24 cellular contexts compared by ENCODE assay signal in the genomic region with DNA sequence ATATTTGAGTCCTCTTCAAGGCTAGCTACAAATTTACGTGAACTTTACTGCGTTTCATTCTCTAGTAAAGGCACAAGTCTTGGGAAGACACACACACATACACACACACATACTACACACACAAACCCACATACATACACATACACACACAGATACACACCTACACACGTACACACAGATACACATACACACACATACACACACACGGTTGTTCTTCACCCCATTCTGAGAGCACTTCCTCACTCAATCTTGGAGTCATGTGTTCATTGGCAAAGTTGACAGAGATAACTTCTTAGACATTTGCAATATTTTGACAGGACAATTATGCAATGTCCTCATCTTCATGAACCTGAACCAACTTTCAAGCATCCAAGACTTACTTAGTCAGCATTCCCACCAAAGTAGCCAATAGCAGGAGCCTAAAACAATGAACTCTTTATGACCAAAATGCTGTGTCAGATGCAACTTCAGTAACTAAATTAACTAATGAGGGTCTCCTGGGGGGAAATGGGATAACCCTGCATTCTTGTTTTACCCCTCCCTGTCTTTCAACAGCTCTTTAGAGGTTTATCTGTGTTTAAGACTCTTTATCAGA.
"Had no signal": no experiment of that assay in that cellular context is flagged by ENCODE, and none has a peak within 500 bp of the region (broad histone marks: within the 10 kb centered on the region; RNA-seq: fewer than 3 reads in every experiment).

No MANE protein-coding gene starts in this region.

- H3K27ac Mint-ChIP-seq: activated B cell treated with CpG ODN at 0.5 μM for 24 hours; activated CD8-positive, alpha-beta T cell treated with anti-CD3 and anti-CD28 coated beads for 36 hours; activated naive CD8-positive, alpha-beta T cell treated with anti-CD3 and anti-CD28 coated beads, Interleukin-2, amount 50 U/mL, for 24 hours; activated T-helper 17 cell treated with anti-CD3 and anti-CD28 coated beads, Interleukin-2, amount 50 U/mL, for 72 hours; natural killer cell; neural progenitor cell; T-helper 2 cell treated with Interferon-gamma antibody and Interleukin-4, amounts not matched to agents 5 μg/mL and 100 μg/mL, for 36 hours had no signal

- H3K27ac ChIP-seq: breast epithelium, esophagus squamous epithelium, neural progenitor cell, right atrium auricular region, vagina had no signal

- H3K27me3 Mint-ChIP-seq: activated CD8-positive, alpha-beta T cell treated with anti-CD3 and anti-CD28 coated beads for 36 hours; activated T-helper 17 cell treated with anti-CD3 and anti-CD28 coated beads, Interleukin-2, amount 50 U/mL, for 72 hours had no signal

- H3K36me3 ChIP-seq: breast epithelium, esophagus squamous epithelium, neural progenitor cell, right atrium auricular region, vagina had no signal

- H3K4me1 Mint-ChIP-seq: activated B cell treated with CpG ODN at 0.5 μM for 24 hours; activated T-helper 17 cell treated with anti-CD3 and anti-CD28 coated beads, Interleukin-2, amount 50 U/mL, for 72 hours; neural progenitor cell had no signal

- H3K9me3 Mint-ChIP-seq: activated B cell treated with CpG ODN at 0.5 μM for 24 hours; activated CD8-positive, alpha-beta T cell treated with anti-CD3 and anti-CD28 coated beads for 36 hours; activated T-cell treated with anti-CD3 and anti-CD28 coated beads, Interleukin-2, amount 50 U/mL, for 4 hours; activated T-helper 17 cell treated with anti-CD3 and anti-CD28 coated beads, Interleukin-2, amount 50 U/mL, for 72 hours; natural killer cell; neural progenitor cell had no signal

- FAIRE-seq: frontal cortex had no signal

- H3K4me3 ChIP-seq: breast epithelium, esophagus squamous epithelium, neural progenitor cell, right atrium auricular region, vagina had no signal

- H3K4me1 ChIP-seq: breast epithelium, esophagus squamous epithelium, neural progenitor cell, right atrium auricular region, vagina had no signal

- H3K4me3 Mint-ChIP-seq: activated B cell treated with CpG ODN at 0.5 μM for 24 hours; activated CD8-positive, alpha-beta T cell treated with anti-CD3 and anti-CD28 coated beads for 36 hours; activated naive CD8-positive, alpha-beta T cell treated with anti-CD3 and anti-CD28 coated beads, Interleukin-2, amount 50 U/mL, for 24 hours; activated T-cell treated with anti-CD3 and anti-CD28 coated beads, Interleukin-2, amount 50 U/mL, for 4 hours; activated T-helper 17 cell treated with anti-CD3 and anti-CD28 coated beads, Interleukin-2, amount 50 U/mL, for 72 hours; natural killer cell; neural progenitor cell; T-helper 2 cell treated with Interferon-gamma antibody and Interleukin-4, amounts not matched to agents 5 μg/mL and 100 μg/mL, for 36 hours had no signal

- H3K9me3 ChIP-seq: breast epithelium, esophagus squamous epithelium, right atrium auricular region, vagina had no signal

- H3K27me3 ChIP-seq: breast epithelium, neural progenitor cell, right atrium auricular region, vagina had no signal

- H3K36me3 Mint-ChIP-seq: natural killer cell, neural progenitor cell had no signal

- ATAC-seq: activated CD8-positive, alpha-beta T cell treated with anti-CD3 and anti-CD28 coated beads for 36 hours; activated naive CD8-positive, alpha-beta T cell treated with anti-CD3 and anti-CD28 coated beads, Interleukin-2, amount 50 U/mL, for 24 hours; activated T-cell treated with anti-CD3 and anti-CD28 coated beads, Interleukin-2, amount 50 U/mL, for 4 hours; activated T-helper 17 cell treated with anti-CD3 and anti-CD28 coated beads, Interleukin-2, amount 50 U/mL, for 72 hours; natural killer cell had no signal

- DNase-seq: activated B cell treated with CpG ODN at 0.5 μM for 24 hours; activated CD4-positive, alpha-beta T cell treated with anti-CD3 and anti-CD28 coated beads, Interleukin-2, amount 50 U/mL, for 1 hour; activated CD8-positive, alpha-beta T cell treated with anti-CD3 and anti-CD28 coated beads for 36 hours; activated gamma-delta T cell treated with Interleukin-2 at 50 U/mL for 16 hours; activated naive CD4-positive, alpha-beta T cell treated with anti-CD3 and anti-CD28 coated beads, Interleukin-2, amount 50 U/mL, for 16 hours; activated naive CD8-positive, alpha-beta T cell treated with anti-CD3 and anti-CD28 coated beads, Interleukin-2, amount 50 U/mL, for 24 hours; activated T-cell treated with anti-CD3 and anti-CD28 coated beads, Interleukin-2, amount 50 U/mL, for 4 hours; central memory CD4-positive, alpha-beta T cell; dermis blood vessel endothelial cell; effector CD4-positive, alpha-beta T cell; esophagus squamous epithelium; midbrain; natural killer cell; occipital lobe; stimulated activated CD4-positive, alpha-beta T cell treated with anti-CD3 and anti-CD28 coated beads, Interleukin-15, amount 100 ng/mL, for 24 hours; stimulated activated naive CD4-positive, alpha-beta T cell; trophoblast cell had no signal
